18 cellular contexts compared by ENCODE assay signal in the genomic region with DNA sequence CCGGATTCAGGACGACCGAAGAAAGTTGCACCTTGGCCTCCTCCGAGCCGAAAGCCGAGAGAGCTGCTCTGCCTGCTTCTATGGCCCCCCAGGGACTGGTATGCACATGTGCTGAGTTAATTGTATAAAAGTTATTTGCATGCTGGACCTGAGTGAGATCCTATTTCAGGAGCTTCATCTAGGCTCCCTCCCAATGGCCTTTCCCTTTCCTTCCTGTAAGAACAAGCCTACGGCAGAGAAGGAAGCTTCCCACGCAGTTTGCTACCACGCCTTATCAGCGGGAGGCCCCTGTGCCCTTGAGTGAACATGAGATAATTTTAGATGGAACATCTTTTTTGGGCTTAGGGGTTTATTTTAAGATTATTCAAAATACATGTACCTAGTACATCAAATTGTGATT.
DNase-seq lines count a peak whose midpoint lies in the region; ATAC-seq and TF ChIP-seq lines count a peak whose summit lies in the region.
"Had no signal": no experiment of that assay in that cellular context is flagged by ENCODE, and none has a peak within 500 bp of the region (broad histone marks: within the 10 kb centered on the region; RNA-seq: fewer than 3 reads in every experiment).

No MANE protein-coding gene starts in this region.

- no peak overlapping the region for H3K27ac Mint-ChIP-seq in activated CD4-positive, alpha-beta T cell treated with anti-CD3 and anti-CD28 coated beads, Interleukin-2, amount 10 ng/mL, durations not matched to agents 24 days and 14 days

- H3K27me3 ChIP-seq in left ventricle myocardium inferior (ENCODE audit: low read depth) = no peaks in the 10 kb centered on the region
- no peaks in the 10 kb centered on the region for H3K27me3 ChIP-seq in psoas muscle (ENCODE audit: insufficient read depth in 3 of 3, low read length in 2 of 3)

- H3K36me3 Mint-ChIP-seq in activated CD4-positive, alpha-beta T cell treated with anti-CD3 and anti-CD28 coated beads, Interleukin-2, amount 10 ng/mL, durations not matched to agents 24 days and 14 days (ENCODE audit: low read depth) = no peaks in the 10 kb centered on the region

- no peaks in the 10 kb centered on the region for H3K27me3 Mint-ChIP-seq in activated CD4-positive, alpha-beta T cell treated with anti-CD3 and anti-CD28 coated beads, Interleukin-2, amount 10 ng/mL, durations not matched to agents 24 days and 14 days

- no peak overlapping the region for H3K9ac ChIP-seq in SK-N-MC (ENCODE audit: insufficient read length)
- H3K9ac ChIP-seq: KMS-11 had no signal

- intact Hi-C loops in left ventricle myocardium inferior (cut with micrococcal nuclease) = no loop called here
- intact Hi-C loops in psoas muscle (cut with DNase I) = no loop called here
- intact Hi-C loops in activated CD4-positive, alpha-beta T cell treated with anti-CD3 and anti-CD28 coated beads, Interleukin-2, amount 10 ng/mL, durations not matched to agents 24 days and 14 days (cut with micrococcal nuclease) = no loop called here

- peaks cover 6% of the 10 kb centered on the region for H3K4me1 Mint-ChIP-seq in activated CD4-positive, alpha-beta T cell treated with anti-CD3 and anti-CD28 coated beads, Interleukin-2, amount 10 ng/mL, durations not matched to agents 24 days and 14 days

- DNase-seq in SK-N-MC (ENCODE audit: low read depth, low spot score) (peak; percentile 80), left ventricle myocardium inferior (no peak), psoas muscle (no peak), NCI-H1105 treated with DMSO at 0.1 percent for 48 hours (lab: John Stamatoyannopoulos, UW) (no peak)
- no peak for DNase-seq in NK-92 treated with Interleukin-12 subunit alpha and Interleukin-12 subunit beta, amount 100 ng/mL, for 24 hours (lab: John Stamatoyannopoulos, UW)
- DNase-seq in activated CD4-positive, CD25-positive, alpha-beta regulatory T cell treated with anti-CD3 and anti-CD28 coated beads, Interleukin-2, amount 50 U/mL, for 72 hours = no peak
- no peak for DNase-seq in activated CD4-positive, alpha-beta T cell treated with anti-CD3 and anti-CD28 coated beads, Interleukin-2, amount 10 ng/mL, durations not matched to agents 24 days and 14 days
- DNase-seq: activated naive CD4-positive, alpha-beta T cell; effector memory CD4-positive, alpha-beta T cell; hippocampal formation; kidney glomerular epithelial cell; NCI-H1092; RPMI8226; SW 1271 had no signal

- peak in 3 of 4 donors; percentile 43 to 63 (median 44) for ATAC-seq in psoas muscle

- H3K36me3 ChIP-seq in HEK293 (ENCODE audit: control insufficient read depth in 2 of 2, insufficient read depth in 1 of 2, low read length in 2 of 2) (no peaks in the 10 kb centered on the region), SK-N-MC (ENCODE audit: insufficient read depth, low read length) (no peaks in the 10 kb centered on the region), left ventricle myocardium inferior (peaks cover 4% of the 10 kb centered on the region), psoas muscle (ENCODE audit: insufficient read depth in 1 of 2, low read depth in 1 of 2) (no peaks in the 10 kb centered on the region)
- H3K36me3 ChIP-seq: HAP-1 had no signal

- H3K27ac ChIP-seq in HEK293 (ENCODE audit: extremely low read depth, low read depth, low read length) (no peak overlapping the region), SK-N-MC (no peak overlapping the region), left ventricle myocardium inferior (replicated peaks) (peak overlapping the region; percentile 86), psoas muscle (peak overlapping the region; percentile 40)
- H3K27ac ChIP-seq: HL-60, KMS-11 had no signal

- H3K9me3 ChIP-seq in HEK293 (ENCODE audit: control insufficient read depth, insufficient read depth, low read depth, low read length) (no peaks in the 10 kb centered on the region), SK-N-MC (ENCODE audit: low read depth, low read length) (no peaks in the 10 kb centered on the region; the same call in 1 of the 2 replicates), left ventricle myocardium inferior (replicated peaks) (peaks cover 5% of the 10 kb centered on the region), psoas muscle (no peaks in the 10 kb centered on the region)
- H3K9me3 ChIP-seq: HAP-1 had no signal

- POLR2A ChIA-PET in HEK293 (lab: Yijun Ruan, JAX) = no interaction called here

- H3K4me3 ChIP-seq in HEK293 (ENCODE audit: low read depth, low read length) (no peak overlapping the region), SK-N-MC (no peak overlapping the region; the same call in 1 of the 2 replicates), left ventricle myocardium inferior (peak overlapping the region; percentile 43), psoas muscle (no peak overlapping the region)
- H3K4me3 ChIP-seq: HAP-1 had no signal

- 56 to 75% (median 74%) methylated on average over 10 of the region's 10 CpGs for WGBS in psoas muscle, 3 donors

- no peaks in the 10 kb centered on the region for H3K9me3 Mint-ChIP-seq in activated CD4-positive, alpha-beta T cell treated with anti-CD3 and anti-CD28 coated beads, Interleukin-2, amount 10 ng/mL, durations not matched to agents 24 days and 14 days

- no peak for TF ChIP-seq CTCF in HEK293 (tag by site-specific recombination; IDR thresholded peaks at IDR 0.05)
- TF ChIP-seq CTCF in left ventricle myocardium inferior (IDR thresholded peaks at IDR 0.05; ENCODE audit: borderline replicate concordance) = no peak
- TF ChIP-seq CTCF in psoas muscle (IDR thresholded peaks at IDR 0.05) = no peak

- no peak overlapping the region for H3K4me3 Mint-ChIP-seq in activated CD4-positive, alpha-beta T cell treated with anti-CD3 and anti-CD28 coated beads, Interleukin-2, amount 10 ng/mL, durations not matched to agents 24 days and 14 days

- CTCF ChIA-PET in HEK293 (lab: Yijun Ruan, JAX) = interaction anchor here (0.8 kb wide), 2 partner anchors 8 to 66 kb away, joined by 3 read pairs; no protein-coding TSS in a partner anchor

- H3K4me1 ChIP-seq in HEK293 (ENCODE audit: control insufficient read depth, insufficient read depth, low read length) (no peaks in the 10 kb centered on the region; the same call in 1 of the 2 replicates), left ventricle myocardium inferior (peaks cover 64% of the 10 kb centered on the region), psoas muscle (peaks cover 22% of the 10 kb centered on the region)
- H3K4me1 ChIP-seq: HAP-1 had no signal

TF ChIP-seq in HEK293, 187 proteins besides CTCF, POLR2A, EP300 and RAD21:
- peak; percentile 25; the same call in 1 of the 2 replicates for TF ChIP-seq GLIS1 (tag by site-specific recombination; IDR thresholded peaks at IDR 0.05)
- TF ChIP-seq SP2 (tag by site-specific recombination; IDR thresholded peaks at IDR 0.05) = no peak
- TF ChIP-seq ZNF274 (IDR thresholded peaks at IDR 0.05; ENCODE audit: low read length) = no peak
- TF ChIP-seq ZNF274 (tag by site-specific recombination; IDR thresholded peaks at IDR 0.05; ENCODE audit: borderline replicate concordance) = no peak
- TF ChIP-seq BCL11B (tag by site-specific recombination; IDR thresholded peaks at IDR 0.05; ENCODE audit: low read depth) = no peak
- TF ChIP-seq, protein P1, sequence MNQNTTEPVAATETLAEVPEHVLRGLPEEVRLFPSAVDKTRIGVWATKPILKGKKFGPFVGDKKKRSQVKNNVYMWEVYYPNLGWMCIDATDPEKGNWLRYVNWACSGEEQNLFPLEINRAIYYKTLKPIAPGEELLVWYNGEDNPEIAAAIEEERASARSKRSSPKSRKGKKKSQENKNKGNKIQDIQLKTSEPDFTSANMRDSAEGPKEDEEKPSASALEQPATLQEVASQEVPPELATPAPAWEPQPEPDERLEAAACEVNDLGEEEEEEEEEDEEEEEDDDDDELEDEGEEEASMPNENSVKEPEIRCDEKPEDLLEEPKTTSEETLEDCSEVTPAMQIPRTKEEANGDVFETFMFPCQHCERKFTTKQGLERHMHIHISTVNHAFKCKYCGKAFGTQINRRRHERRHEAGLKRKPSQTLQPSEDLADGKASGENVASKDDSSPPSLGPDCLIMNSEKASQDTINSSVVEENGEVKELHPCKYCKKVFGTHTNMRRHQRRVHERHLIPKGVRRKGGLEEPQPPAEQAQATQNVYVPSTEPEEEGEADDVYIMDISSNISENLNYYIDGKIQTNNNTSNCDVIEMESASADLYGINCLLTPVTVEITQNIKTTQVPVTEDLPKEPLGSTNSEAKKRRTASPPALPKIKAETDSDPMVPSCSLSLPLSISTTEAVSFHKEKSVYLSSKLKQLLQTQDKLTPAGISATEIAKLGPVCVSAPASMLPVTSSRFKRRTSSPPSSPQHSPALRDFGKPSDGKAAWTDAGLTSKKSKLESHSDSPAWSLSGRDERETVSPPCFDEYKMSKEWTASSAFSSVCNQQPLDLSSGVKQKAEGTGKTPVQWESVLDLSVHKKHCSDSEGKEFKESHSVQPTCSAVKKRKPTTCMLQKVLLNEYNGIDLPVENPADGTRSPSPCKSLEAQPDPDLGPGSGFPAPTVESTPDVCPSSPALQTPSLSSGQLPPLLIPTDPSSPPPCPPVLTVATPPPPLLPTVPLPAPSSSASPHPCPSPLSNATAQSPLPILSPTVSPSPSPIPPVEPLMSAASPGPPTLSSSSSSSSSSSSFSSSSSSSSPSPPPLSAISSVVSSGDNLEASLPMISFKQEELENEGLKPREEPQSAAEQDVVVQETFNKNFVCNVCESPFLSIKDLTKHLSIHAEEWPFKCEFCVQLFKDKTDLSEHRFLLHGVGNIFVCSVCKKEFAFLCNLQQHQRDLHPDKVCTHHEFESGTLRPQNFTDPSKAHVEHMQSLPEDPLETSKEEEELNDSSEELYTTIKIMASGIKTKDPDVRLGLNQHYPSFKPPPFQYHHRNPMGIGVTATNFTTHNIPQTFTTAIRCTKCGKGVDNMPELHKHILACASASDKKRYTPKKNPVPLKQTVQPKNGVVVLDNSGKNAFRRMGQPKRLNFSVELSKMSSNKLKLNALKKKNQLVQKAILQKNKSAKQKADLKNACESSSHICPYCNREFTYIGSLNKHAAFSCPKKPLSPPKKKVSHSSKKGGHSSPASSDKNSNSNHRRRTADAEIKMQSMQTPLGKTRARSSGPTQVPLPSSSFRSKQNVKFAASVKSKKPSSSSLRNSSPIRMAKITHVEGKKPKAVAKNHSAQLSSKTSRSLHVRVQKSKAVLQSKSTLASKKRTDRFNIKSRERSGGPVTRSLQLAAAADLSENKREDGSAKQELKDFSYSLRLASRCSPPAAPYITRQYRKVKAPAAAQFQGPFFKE (tag by site-specific recombination; IDR thresholded peaks at IDR 0.05; ENCODE audit: borderline replicate concordance) = no peak
- TF ChIP-seq ZNF747 (tag by site-specific recombination; IDR thresholded peaks at IDR 0.05) = no peak

Comparison
In these comparisons a context has a peak if more than half of its experiments do, and no peak if none do; other contexts are left out.
1. H3K27ac ChIP-seq: peak in left ventricle myocardium inferior (single experiment) and psoas muscle (single experiment); none in HEK293 (single experiment) and SK-N-MC (single experiment).